1 cellular context compared by ENCODE assay signal in the genomic region with DNA sequence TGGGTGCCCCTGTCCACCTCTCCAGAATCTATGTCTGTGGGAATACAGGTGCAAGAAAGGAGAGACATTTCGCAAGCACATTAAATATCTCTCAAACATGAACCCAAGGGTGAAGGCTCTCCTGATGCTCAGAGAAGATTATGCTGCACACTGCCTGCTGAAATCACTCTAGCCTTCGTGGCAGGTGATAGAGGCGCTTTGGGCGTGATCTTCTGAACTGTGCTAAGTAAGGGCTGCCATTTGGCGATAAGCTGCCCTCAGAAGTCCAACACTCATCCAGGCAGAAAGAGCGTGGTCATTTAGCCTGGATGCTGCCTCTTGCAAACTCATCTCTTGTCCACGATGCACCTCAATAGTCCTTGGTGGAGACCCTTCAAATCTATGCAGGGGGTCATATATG.
TF ChIP-seq lines count a peak whose summit lies in the region.

No MANE protein-coding gene starts in this region.

TF ChIP-seq in K562, 482 proteins besides CTCF, POLR2A, EP300 and RAD21 (continued from another document and continues in another):
- TF ChIP-seq, protein P1, sequence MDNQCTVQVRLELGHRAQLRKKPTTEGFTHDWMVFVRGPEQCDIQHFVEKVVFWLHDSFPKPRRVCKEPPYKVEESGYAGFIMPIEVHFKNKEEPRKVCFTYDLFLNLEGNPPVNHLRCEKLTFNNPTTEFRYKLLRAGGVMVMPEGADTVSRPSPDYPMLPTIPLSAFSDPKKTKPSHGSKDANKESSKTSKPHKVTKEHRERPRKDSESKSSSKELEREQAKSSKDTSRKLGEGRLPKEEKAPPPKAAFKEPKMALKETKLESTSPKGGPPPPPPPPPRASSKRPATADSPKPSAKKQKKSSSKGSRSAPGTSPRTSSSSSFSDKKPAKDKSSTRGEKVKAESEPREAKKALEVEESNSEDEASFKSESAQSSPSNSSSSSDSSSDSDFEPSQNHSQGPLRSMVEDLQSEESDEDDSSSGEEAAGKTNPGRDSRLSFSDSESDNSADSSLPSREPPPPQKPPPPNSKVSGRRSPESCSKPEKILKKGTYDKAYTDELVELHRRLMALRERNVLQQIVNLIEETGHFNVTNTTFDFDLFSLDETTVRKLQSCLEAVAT (IDR thresholded peaks at IDR 0.05): no peak; a peak in 1 of 4 replicates
- no peak for TF ChIP-seq THRAP3 (IDR thresholded peaks at IDR 0.05; ENCODE audit: borderline replicate concordance)
- no peak for TF ChIP-seq ZNF174 (CRISPR knock-in tag; IDR thresholded peaks at IDR 0.05)
- TF ChIP-seq FOXJ2 (tag; IDR thresholded peaks at IDR 0.05): no peak
- no peak for TF ChIP-seq MBD2 (IDR thresholded peaks at IDR 0.05; ENCODE audit: borderline replicate concordance, low read depth)
- TF ChIP-seq C11orf30 (IDR thresholded peaks at IDR 0.05; ENCODE audit: low read depth): peak; percentile 78
- TF ChIP-seq FOXA3 (CRISPR knock-in tag; conservative IDR thresholded peaks at IDR 0.05 in 1 of 2, IDR thresholded peaks at IDR 0.05 in 1 of 2): no peak
- no peak for TF ChIP-seq ZNF77 (CRISPR knock-in tag; IDR thresholded peaks at IDR 0.05)
- 0 out of 2 replicates have a peak, but pooled peaks have one; percentile 25 for TF ChIP-seq MAFK (IDR thresholded peaks at IDR 0.05; ENCODE audit: low read length)
- no peak for TF ChIP-seq EGR1 (conservative IDR thresholded peaks at IDR 0.05)
- no peak for TF ChIP-seq HNRNPH1 (optimal IDR thresholded peaks at IDR 0.05; ENCODE audit: low read depth, low read length)
- TF ChIP-seq, protein P2, sequence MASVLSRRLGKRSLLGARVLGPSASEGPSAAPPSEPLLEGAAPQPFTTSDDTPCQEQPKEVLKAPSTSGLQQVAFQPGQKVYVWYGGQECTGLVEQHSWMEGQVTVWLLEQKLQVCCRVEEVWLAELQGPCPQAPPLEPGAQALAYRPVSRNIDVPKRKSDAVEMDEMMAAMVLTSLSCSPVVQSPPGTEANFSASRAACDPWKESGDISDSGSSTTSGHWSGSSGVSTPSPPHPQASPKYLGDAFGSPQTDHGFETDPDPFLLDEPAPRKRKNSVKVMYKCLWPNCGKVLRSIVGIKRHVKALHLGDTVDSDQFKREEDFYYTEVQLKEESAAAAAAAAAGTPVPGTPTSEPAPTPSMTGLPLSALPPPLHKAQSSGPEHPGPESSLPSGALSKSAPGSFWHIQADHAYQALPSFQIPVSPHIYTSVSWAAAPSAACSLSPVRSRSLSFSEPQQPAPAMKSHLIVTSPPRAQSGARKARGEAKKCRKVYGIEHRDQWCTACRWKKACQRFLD (CRISPR knock-in tag; IDR thresholded peaks at IDR 0.05): no peak
- TF ChIP-seq, protein P3, sequence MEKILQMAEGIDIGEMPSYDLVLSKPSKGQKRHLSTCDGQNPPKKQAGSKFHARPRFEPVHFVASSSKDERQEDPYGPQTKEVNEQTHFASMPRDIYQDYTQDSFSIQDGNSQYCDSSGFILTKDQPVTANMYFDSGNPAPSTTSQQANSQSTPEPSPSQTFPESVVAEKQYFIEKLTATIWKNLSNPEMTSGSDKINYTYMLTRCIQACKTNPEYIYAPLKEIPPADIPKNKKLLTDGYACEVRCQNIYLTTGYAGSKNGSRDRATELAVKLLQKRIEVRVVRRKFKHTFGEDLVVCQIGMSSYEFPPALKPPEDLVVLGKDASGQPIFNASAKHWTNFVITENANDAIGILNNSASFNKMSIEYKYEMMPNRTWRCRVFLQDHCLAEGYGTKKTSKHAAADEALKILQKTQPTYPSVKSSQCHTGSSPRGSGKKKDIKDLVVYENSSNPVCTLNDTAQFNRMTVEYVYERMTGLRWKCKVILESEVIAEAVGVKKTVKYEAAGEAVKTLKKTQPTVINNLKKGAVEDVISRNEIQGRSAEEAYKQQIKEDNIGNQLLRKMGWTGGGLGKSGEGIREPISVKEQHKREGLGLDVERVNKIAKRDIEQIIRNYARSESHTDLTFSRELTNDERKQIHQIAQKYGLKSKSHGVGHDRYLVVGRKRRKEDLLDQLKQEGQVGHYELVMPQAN (IDR thresholded peaks at IDR 0.05; ENCODE audit: borderline replicate concordance): no peak
- TF ChIP-seq, protein P4, sequence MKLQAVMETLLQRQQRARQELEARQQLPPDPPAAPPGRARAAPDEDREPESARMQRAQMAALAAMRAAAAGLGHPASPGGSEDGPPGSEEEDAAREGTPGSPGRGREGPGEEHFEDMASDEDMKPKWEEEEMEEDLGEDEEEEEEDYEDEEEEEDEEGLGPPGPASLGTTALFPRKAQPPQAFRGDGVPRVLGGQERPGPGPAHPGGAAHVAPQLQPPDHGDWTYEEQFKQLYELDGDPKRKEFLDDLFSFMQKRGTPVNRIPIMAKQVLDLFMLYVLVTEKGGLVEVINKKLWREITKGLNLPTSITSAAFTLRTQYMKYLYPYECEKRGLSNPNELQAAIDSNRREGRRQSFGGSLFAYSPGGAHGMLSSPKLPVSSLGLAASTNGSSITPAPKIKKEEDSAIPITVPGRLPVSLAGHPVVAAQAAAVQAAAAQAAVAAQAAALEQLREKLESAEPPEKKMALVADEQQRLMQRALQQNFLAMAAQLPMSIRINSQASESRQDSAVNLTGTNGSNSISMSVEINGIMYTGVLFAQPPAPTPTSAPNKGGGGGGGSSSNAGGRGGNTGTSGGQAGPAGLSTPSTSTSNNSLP (IDR thresholded peaks at IDR 0.05; ENCODE audit: borderline replicate concordance, low read depth, low read length): no peak
- no peak for TF ChIP-seq PTRF (tag; IDR thresholded peaks at IDR 0.05)
- no peak for TF ChIP-seq RBBP5 (IDR thresholded peaks at IDR 0.05; ENCODE audit: borderline replicate concordance, insufficient read depth, low read length, poor library complexity, severe bottlenecking)
- TF ChIP-seq SMARCE1 (IDR thresholded peaks at IDR 0.05): no peak
- TF ChIP-seq SMAD1 (IDR thresholded peaks at IDR 0.05; ENCODE audit: low read depth, low read length, partially characterized antibody): no peak
- TF ChIP-seq, protein P5, sequence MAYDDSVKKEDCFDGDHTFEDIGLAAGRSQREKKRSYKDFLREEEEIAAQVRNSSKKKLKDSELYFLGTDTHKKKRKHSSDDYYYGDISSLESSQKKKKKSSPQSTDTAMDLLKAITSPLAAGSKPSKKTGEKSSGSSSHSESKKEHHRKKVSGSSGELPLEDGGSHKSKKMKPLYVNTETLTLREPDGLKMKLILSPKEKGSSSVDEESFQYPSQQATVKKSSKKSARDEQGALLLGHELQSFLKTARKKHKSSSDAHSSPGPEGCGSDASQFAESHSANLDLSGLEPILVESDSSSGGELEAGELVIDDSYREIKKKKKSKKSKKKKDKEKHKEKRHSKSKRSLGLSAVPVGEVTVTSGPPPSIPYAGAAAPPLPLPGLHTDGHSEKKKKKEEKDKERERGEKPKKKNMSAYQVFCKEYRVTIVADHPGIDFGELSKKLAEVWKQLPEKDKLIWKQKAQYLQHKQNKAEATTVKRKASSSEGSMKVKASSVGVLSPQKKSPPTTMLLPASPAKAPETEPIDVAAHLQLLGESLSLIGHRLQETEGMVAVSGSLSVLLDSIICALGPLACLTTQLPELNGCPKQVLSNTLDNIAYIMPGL (CRISPR knock-in tag; IDR thresholded peaks at IDR 0.05): no peak
- TF ChIP-seq ZFPM2 (CRISPR knock-in tag; IDR thresholded peaks at IDR 0.05): no peak
- TF ChIP-seq ZNF140 (CRISPR knock-in tag; IDR thresholded peaks at IDR 0.05): no peak
- peak; percentile 43; the same call in 1 of the 2 replicates for TF ChIP-seq TOE1 (IDR thresholded peaks at IDR 0.05; ENCODE audit: borderline replicate concordance)
- no peak for TF ChIP-seq TOE1 (CRISPR knock-in tag; IDR thresholded peaks at IDR 0.05; ENCODE audit: borderline replicate concordance, low read depth)
- 0 out of 2 replicates have a peak, but pooled peaks have one; percentile 8 for TF ChIP-seq MECOM (CRISPR knock-in tag; IDR thresholded peaks at IDR 0.05)
- TF ChIP-seq FUS (optimal IDR thresholded peaks at IDR 0.05; ENCODE audit: low read depth, low read length): no peak
- no peak for TF ChIP-seq ZNF133 (CRISPR knock-in tag; IDR thresholded peaks at IDR 0.05)
- TF ChIP-seq HDAC8 (tag; IDR thresholded peaks at IDR 0.05): no peak
- TF ChIP-seq KLF10 (CRISPR knock-in tag; IDR thresholded peaks at IDR 0.05): no peak
- no peak for TF ChIP-seq ZNF780A (CRISPR knock-in tag; IDR thresholded peaks at IDR 0.05)
- TF ChIP-seq POLR2G (IDR thresholded peaks at IDR 0.05; ENCODE audit: low read depth, low read length): no peak
- peak; percentile 58; the same call in 1 of the 2 replicates for TF ChIP-seq CREM (IDR thresholded peaks at IDR 0.05; ENCODE audit: low read depth)
- no peak for TF ChIP-seq ZFP36 (IDR thresholded peaks at IDR 0.05; ENCODE audit: low read depth, low read length, partially characterized antibody)
- TF ChIP-seq, protein P6, sequence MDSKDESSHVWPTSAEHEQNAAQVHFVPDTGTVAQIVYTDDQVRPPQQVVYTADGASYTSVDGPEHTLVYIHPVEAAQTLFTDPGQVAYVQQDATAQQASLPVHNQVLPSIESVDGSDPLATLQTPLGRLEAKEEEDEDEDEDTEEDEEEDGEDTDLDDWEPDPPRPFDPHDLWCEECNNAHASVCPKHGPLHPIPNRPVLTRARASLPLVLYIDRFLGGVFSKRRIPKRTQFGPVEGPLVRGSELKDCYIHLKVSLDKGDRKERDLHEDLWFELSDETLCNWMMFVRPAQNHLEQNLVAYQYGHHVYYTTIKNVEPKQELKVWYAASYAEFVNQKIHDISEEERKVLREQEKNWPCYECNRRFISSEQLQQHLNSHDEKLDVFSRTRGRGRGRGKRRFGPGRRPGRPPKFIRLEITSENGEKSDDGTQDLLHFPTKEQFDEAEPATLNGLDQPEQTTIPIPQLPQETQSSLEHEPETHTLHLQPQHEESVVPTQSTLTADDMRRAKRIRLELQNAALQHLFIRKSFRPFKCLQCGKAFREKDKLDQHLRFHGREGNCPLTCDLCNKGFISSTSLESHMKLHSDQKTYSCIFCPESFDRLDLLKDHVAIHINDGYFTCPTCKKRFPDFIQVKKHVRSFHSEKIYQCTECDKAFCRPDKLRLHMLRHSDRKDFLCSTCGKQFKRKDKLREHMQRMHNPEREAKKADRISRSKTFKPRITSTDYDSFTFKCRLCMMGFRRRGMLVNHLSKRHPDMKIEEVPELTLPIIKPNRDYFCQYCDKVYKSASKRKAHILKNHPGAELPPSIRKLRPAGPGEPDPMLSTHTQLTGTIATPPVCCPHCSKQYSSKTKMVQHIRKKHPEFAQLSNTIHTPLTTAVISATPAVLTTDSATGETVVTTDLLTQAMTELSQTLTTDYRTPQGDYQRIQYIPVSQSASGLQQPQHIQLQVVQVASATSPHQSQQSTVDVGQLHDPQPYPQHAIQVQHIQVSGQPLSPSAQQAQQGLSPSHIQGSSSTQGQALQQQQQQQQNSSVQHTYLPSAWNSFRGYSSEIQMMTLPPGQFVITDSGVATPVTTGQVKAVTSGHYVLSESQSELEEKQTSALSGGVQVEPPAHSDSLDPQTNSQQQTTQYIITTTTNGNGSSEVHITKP (IDR thresholded peaks at IDR 0.05; ENCODE audit: partially characterized antibody): no peak
- TF ChIP-seq, protein P7, sequence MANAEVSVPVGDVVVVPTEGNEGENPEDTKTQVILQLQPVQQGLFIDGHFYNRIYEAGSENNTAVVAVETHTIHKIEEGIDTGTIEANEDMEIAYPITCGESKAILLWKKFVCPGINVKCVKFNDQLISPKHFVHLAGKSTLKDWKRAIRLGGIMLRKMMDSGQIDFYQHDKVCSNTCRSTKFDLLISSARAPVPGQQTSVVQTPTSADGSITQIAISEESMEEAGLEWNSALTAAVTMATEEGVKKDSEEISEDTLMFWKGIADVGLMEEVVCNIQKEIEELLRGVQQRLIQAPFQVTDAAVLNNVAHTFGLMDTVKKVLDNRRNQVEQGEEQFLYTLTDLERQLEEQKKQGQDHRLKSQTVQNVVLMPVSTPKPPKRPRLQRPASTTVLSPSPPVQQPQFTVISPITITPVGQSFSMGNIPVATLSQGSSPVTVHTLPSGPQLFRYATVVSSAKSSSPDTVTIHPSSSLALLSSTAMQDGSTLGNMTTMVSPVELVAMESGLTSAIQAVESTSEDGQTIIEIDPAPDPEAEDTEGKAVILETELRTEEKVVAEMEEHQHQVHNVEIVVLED (CRISPR knock-in tag; IDR thresholded peaks at IDR 0.05): no peak
- TF ChIP-seq ZKSCAN1 (IDR thresholded peaks at IDR 0.05; ENCODE audit: low read depth, low read length): peak; percentile 72; the same call in 1 of the 2 replicates
- TF ChIP-seq, protein P8, sequence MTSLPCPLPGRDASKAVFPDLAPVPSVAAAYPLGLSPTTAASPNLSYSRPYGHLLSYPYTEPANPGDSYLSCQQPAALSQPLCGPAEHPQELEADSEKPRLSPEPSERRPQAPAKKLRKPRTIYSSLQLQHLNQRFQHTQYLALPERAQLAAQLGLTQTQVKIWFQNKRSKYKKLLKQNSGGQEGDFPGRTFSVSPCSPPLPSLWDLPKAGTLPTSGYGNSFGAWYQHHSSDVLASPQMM (CRISPR knock-in tag; IDR thresholded peaks at IDR 0.05): no peak
- TF ChIP-seq FIP1L1 (IDR thresholded peaks at IDR 0.05; ENCODE audit: low read depth, low read length, poor library complexity, severe bottlenecking): no peak
- no peak for TF ChIP-seq SMARCA5 (IDR thresholded peaks at IDR 0.05)
- TF ChIP-seq, protein P9, sequence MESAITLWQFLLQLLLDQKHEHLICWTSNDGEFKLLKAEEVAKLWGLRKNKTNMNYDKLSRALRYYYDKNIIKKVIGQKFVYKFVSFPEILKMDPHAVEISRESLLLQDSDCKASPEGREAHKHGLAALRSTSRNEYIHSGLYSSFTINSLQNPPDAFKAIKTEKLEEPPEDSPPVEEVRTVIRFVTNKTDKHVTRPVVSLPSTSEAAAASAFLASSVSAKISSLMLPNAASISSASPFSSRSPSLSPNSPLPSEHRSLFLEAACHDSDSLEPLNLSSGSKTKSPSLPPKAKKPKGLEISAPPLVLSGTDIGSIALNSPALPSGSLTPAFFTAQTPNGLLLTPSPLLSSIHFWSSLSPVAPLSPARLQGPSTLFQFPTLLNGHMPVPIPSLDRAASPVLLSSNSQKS (CRISPR knock-in tag; IDR thresholded peaks at IDR 0.05): no peak
- no peak for TF ChIP-seq MED1 (CRISPR knock-in tag; IDR thresholded peaks at IDR 0.05; ENCODE audit: borderline replicate concordance)
- TF ChIP-seq, protein P10, sequence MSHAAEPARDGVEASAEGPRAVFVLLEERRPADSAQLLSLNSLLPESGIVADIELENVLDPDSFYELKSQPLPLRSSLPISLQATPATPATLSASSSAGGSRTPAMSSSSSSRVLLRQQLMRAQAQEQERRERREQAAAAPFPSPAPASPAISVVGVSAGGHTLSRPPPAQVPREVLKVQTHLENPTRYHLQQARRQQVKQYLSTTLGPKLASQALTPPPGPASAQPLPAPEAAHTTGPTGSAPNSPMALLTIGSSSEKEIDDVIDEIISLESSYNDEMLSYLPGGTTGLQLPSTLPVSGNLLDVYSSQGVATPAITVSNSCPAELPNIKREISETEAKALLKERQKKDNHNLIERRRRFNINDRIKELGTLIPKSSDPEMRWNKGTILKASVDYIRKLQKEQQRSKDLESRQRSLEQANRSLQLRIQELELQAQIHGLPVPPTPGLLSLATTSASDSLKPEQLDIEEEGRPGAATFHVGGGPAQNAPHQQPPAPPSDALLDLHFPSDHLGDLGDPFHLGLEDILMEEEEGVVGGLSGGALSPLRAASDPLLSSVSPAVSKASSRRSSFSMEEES (CRISPR knock-in tag; IDR thresholded peaks at IDR 0.05): no peak
- no peak for TF ChIP-seq ZNF263 (CRISPR knock-in tag; IDR thresholded peaks at IDR 0.05; ENCODE audit: borderline replicate concordance)
- TF ChIP-seq KAT8 (IDR thresholded peaks at IDR 0.05; ENCODE audit: low read depth): no peak
- peak; percentile 21; the same call in 1 of the 2 replicates for TF ChIP-seq FOSL1 (tag; conservative IDR thresholded peaks at IDR 0.05)
- peak; percentile 89 to 98 for TF ChIP-seq RCOR1 (IDR thresholded peaks at IDR 0.05; ENCODE audit: borderline replicate concordance in 1 of 2, low read depth in 2 of 2, low read length in 2 of 2)
- TF ChIP-seq NFRKB (IDR thresholded peaks at IDR 0.05; ENCODE audit: low read depth): no peak
